Comparison of ENCODE assay signal across 13 cellular contexts in genomic region chr16:12903325-12904040, GRCh38. TPM values are rescaled to one million over a fixed set of nuclear protein-coding genes. Genes with fewer than 3 reads are reported as not detected.
DNase-seq lines count a peak whose midpoint lies in the region; ATAC-seq and TF ChIP-seq lines count a peak whose summit lies in the region.
"Had no signal": no experiment of that assay in that cellular context is flagged by ENCODE, and none has a peak within 500 bp of the region (broad histone marks: within the 10 kb centered on the region; RNA-seq: fewer than 3 reads in every experiment).

No MANE protein-coding gene starts in this region.

- no peak for TF ChIP-seq CTCF in AG10803 (conservative IDR thresholded peaks at IDR 0.05; ENCODE audit: low read length)
- no peak for TF ChIP-seq CTCF in gastroesophageal sphincter (IDR thresholded peaks at IDR 0.05)

- H3K9me3 ChIP-seq in HUES6 (ENCODE audit: control insufficient read depth, insufficient read depth, low read depth, low read length) (no peaks in the 10 kb centered on the region), ectodermal cell (ENCODE audit: control insufficient read depth, low read length) (no peaks in the 10 kb centered on the region), gastroesophageal sphincter (no peaks in the 10 kb centered on the region)

- H3K4me1 ChIP-seq in HUES6 (ENCODE audit: control insufficient read depth, insufficient read depth, low read length): peaks cover 20% of the 10 kb centered on the region
- no peaks in the 10 kb centered on the region for H3K4me1 ChIP-seq in ectodermal cell (ENCODE audit: control insufficient read depth, insufficient read depth, low read length)
- peaks cover 0 to 35% (median 9%) of the 10 kb centered on the region in 3 donors for H3K4me1 ChIP-seq in gastroesophageal sphincter

- H3K27ac ChIP-seq in HUES6 (ENCODE audit: low read depth, low read length) (no peak overlapping the region), ectodermal cell (ENCODE audit: insufficient read depth, low read depth, low read length, poor library complexity, severe bottlenecking) (peak overlapping the region; percentile 20), gastroesophageal sphincter (peak overlapping the region in 1 of 4 donors; percentile 35)

- TF ChIP-seq POLR2A in gastroesophageal sphincter (IDR thresholded peaks at IDR 0.05): no peak

- peaks cover 52% of the 10 kb centered on the region for H3K27me3 ChIP-seq in HUES6 (ENCODE audit: control insufficient read depth, insufficient read depth, low read length)
- peaks cover 44% of the 10 kb centered on the region for H3K27me3 ChIP-seq in ectodermal cell (ENCODE audit: control insufficient read depth, insufficient read depth, low read length, poor library complexity, severe bottlenecking)
- H3K27me3 ChIP-seq in gastroesophageal sphincter: peaks cover 86% of the 10 kb centered on the region

- H3K9ac ChIP-seq in HUES6 (ENCODE audit: low read length): peak overlapping the region; percentile 76

- H3K36me3 ChIP-seq in HUES6 (ENCODE audit: control insufficient read depth, insufficient read depth, low read length) (peaks cover 2% of the 10 kb centered on the region), ectodermal cell (ENCODE audit: control insufficient read depth, insufficient read depth, low read length) (no peaks in the 10 kb centered on the region), gastroesophageal sphincter (no peaks in the 10 kb centered on the region)

- ATAC-seq in GM21447 (IDR thresholded peaks at IDR 0.05; ENCODE audit: unreplicated experiment) (no peak), HG02798 (IDR thresholded peaks at IDR 0.05; ENCODE audit: poor library complexity, unreplicated experiment) (no peak), gastroesophageal sphincter (no peak)
- ATAC-seq: activated CD8-positive, alpha-beta T cell treated with anti-CD3 and anti-CD28 coated beads, Interleukin-2, amount 10 ng/mL, durations not matched to agents 7 days and 5 days had no signal

- no peak for TF ChIP-seq EP300 in gastroesophageal sphincter (IDR thresholded peaks at IDR 0.05)

- DNase-seq in AG10803 (ENCODE audit: low read depth): no peak
- peak; percentile 64 for DNase-seq in myocyte (ENCODE audit: low read depth)
- no peak for DNase-seq in middle frontal gyrus (ENCODE audit: extremely low spot score, low spot score)
- DNase-seq: activated CD8-positive, alpha-beta T cell treated with anti-CD3 and anti-CD28 coated beads, Interleukin-2, amount 10 ng/mL, durations not matched to agents 7 days and 5 days; activated naive CD8-positive, alpha-beta T cell treated with anti-CD3 and anti-CD28 coated beads for 36 hours; NCI-H1417 treated with DMSO at 0.1 percent for 48 hours; T-helper 1 cell had no signal

- H3K4me3 ChIP-seq in AG10803 (ENCODE audit: low read length) (peak overlapping the region; percentile 33), HUES6 (ENCODE audit: low read depth, low read length) (peak overlapping the region; percentile 88), ectodermal cell (ENCODE audit: insufficient read depth, low read depth, low read length) (peak overlapping the region; percentile 81), gastroesophageal sphincter (peak overlapping the region in 1 of 2 donors; percentile 54)

- WGBS in ectodermal cell, 2 experiments: 0 to 1% methylated on average over 35 to 36 of the region's 36 CpGs
- 3 to 21% methylated on average over 4 to 19 of the region's 36 CpGs for WGBS in gastroesophageal sphincter (ENCODE audit: low coverage in 1 of 2), 2 donors

RNA-seq across cellular contexts. Expression of gene SHISA9, which starts 2.1 kb away (rescaled TPM):
- 10.4 TPM for polyA plus RNA-seq in ectodermal cell (2013, experiment 1 of 4)
- polyA plus RNA-seq in ectodermal cell (2013, experiment 2 of 4): 13.9 TPM
- 7.7 TPM for polyA plus RNA-seq in ectodermal cell (2013, experiment 3 of 4)
- polyA plus RNA-seq in ectodermal cell (2013, experiment 4 of 4): 8.0 TPM
- total RNA-seq in myocyte: 15.5 and 15.9 TPM in 2 replicates
- polyA plus RNA-seq in myocyte (2012): 31.5 TPM
- 10 to 100 TPM in 1 of 4 donors, 1 to 10 TPM in 3; 1.1 to 12.6 (median 4.9) TPM for total RNA-seq in gastroesophageal sphincter
- total RNA-seq: activated CD8-positive, alpha-beta T cell treated with anti-CD3 and anti-CD28 coated beads, Interleukin-2, amount 10 ng/mL, durations not matched to agents 7 days and 5 days; activated naive CD8-positive, alpha-beta T cell treated with anti-CD3 and anti-CD28 coated beads for 36 hours had no signal
- polyA plus RNA-seq: CD14-positive monocyte had no signal
